ENCODE assay signal across 9 cellular contexts in genomic region chr12:51341259-51342007, GRCh38. TPM values are rescaled to one million over a fixed set of nuclear protein-coding genes. Genes with fewer than 3 reads are reported as not detected.
DNase-seq lines count a peak whose midpoint lies in the region; ATAC-seq and TF ChIP-seq lines count a peak whose summit lies in the region.
"Had no signal": no experiment of that assay in that cellular context is flagged by ENCODE, and none has a peak within 500 bp of the region (broad histone marks: within the 10 kb centered on the region; RNA-seq: fewer than 3 reads in every experiment).

No MANE protein-coding gene starts in this region.

- no peaks in the 10 kb centered on the region for H3K9me3 ChIP-seq in MG63
- H3K9me3 ChIP-seq in parathyroid adenoma (ENCODE audit: control insufficient read depth, low read length), result no peaks in the 10 kb centered on the region

- H3K4me1 ChIP-seq in parathyroid adenoma, result peaks cover 3% of the 10 kb centered on the region

- H3K27ac Mint-ChIP-seq in activated naive CD4-positive, alpha-beta T cell treated with anti-CD3 and anti-CD28 coated beads, Interleukin-2, amount 50 U/mL, for 24 hours, result peak overlapping the region; percentile 31

- ATAC-seq in GM18873 (IDR thresholded peaks at IDR 0.05; ENCODE audit: low FRiP score, unreplicated experiment), result no peak

- no peaks in the 10 kb centered on the region for H3K27me3 Mint-ChIP-seq in activated naive CD4-positive, alpha-beta T cell treated with anti-CD3 and anti-CD28 coated beads, Interleukin-2, amount 50 U/mL, for 24 hours

- no peaks in the 10 kb centered on the region for H3K27me3 ChIP-seq in MG63
- H3K27me3 ChIP-seq in parathyroid adenoma (ENCODE audit: control insufficient read depth, insufficient read depth, low read length), result no peaks in the 10 kb centered on the region

- no peaks in the 10 kb centered on the region for H3K79me2 ChIP-seq in parathyroid adenoma

- peak overlapping the region; percentile 47 for H3K4me3 Mint-ChIP-seq in activated naive CD4-positive, alpha-beta T cell treated with anti-CD3 and anti-CD28 coated beads, Interleukin-2, amount 50 U/mL, for 24 hours

- no peak overlapping the region for H3K27ac ChIP-seq in parathyroid adenoma

- peak; percentile 98 for TF ChIP-seq CTCF in parathyroid adenoma (IDR thresholded peaks at IDR 0.05)

- H2AFZ ChIP-seq in parathyroid adenoma, result peak overlapping the region; percentile 88

- peak; percentile 82 for DNase-seq in GM03348 (ENCODE audit: low spot score)
- DNase-seq in MG63, result peak; percentile 30
- peak; percentile 74 for DNase-seq in SK-N-DZ (ENCODE audit: low spot score)
- peak; percentile 69 for DNase-seq in glomerular visceral epithelial cell (ENCODE audit: extremely low spot score)
- DNase-seq in ureter (ENCODE audit: low spot score), result peak; percentile 74

- H3K4me1 Mint-ChIP-seq in activated naive CD4-positive, alpha-beta T cell treated with anti-CD3 and anti-CD28 coated beads, Interleukin-2, amount 50 U/mL, for 24 hours, result peaks cover 19% of the 10 kb centered on the region

- H3K36me3 ChIP-seq in MG63 (no peaks in the 10 kb centered on the region), parathyroid adenoma (ENCODE audit: control insufficient read depth, insufficient read depth, low read length) (no peaks in the 10 kb centered on the region)

- peak overlapping the region; percentile 86 for H3K4me2 ChIP-seq in parathyroid adenoma (ENCODE audit: low read length)

- no peak overlapping the region for H3K9ac ChIP-seq in parathyroid adenoma

- H3K36me3 Mint-ChIP-seq in activated naive CD4-positive, alpha-beta T cell treated with anti-CD3 and anti-CD28 coated beads, Interleukin-2, amount 50 U/mL, for 24 hours, result no peaks in the 10 kb centered on the region

- no peak overlapping the region for H3K4me3 ChIP-seq in MG63
- peak overlapping the region; percentile 35 for H3K4me3 ChIP-seq in parathyroid adenoma (ENCODE audit: low read depth, low read length)

- no peaks in the 10 kb centered on the region for H3K9me3 Mint-ChIP-seq in activated naive CD4-positive, alpha-beta T cell treated with anti-CD3 and anti-CD28 coated beads, Interleukin-2, amount 50 U/mL, for 24 hours

RNA-seq across cellular contexts. Expression of gene CELA1, which starts 5.0 kb away (rescaled TPM):
- not detected in 2 replicates for total RNA-seq in MG63 (2014; rRNA removed; shearing (Covaris generic); ENCODE audit: low replicate concordance)
- not detected in 2 replicates for polyA plus RNA-seq in SK-N-DZ (2014; cell fraction: cytosol; rRNA removed)
- polyA plus RNA-seq in SK-N-DZ (2014; cell fraction: nucleus; rRNA removed), result not detected in 2 replicates
- total RNA-seq in ureter, result not detected
- total RNA-seq: urinary bladder had no signal
- polyA plus RNA-seq: urinary bladder had no signal

RNA-seq across cellular contexts. Expression of gene BIN2, which starts 17.5 kb away (rescaled TPM):
- not detected in 2 replicates for total RNA-seq in MG63 (2014; rRNA removed; shearing (Covaris generic); ENCODE audit: low replicate concordance)
- not detected in 2 replicates for polyA plus RNA-seq in SK-N-DZ (2014; cell fraction: cytosol; rRNA removed)
- not detected in 2 replicates for polyA plus RNA-seq in SK-N-DZ (2014; cell fraction: nucleus; rRNA removed)
- 5.0 TPM for total RNA-seq in ureter

RNA-seq across cellular contexts. Expression of gene GALNT6, which starts 49.8 kb away (rescaled TPM):
- total RNA-seq in MG63 (2014; rRNA removed; shearing (Covaris generic); ENCODE audit: low replicate concordance), result not detected in 2 replicates
- 31.4 and 57.6 TPM in 2 replicates for polyA plus RNA-seq in SK-N-DZ (2014; cell fraction: cytosol; rRNA removed)
- polyA plus RNA-seq in SK-N-DZ (2014; cell fraction: nucleus; rRNA removed), result 12.0 and 16.9 TPM in 2 replicates
- total RNA-seq in ureter, result 9.9 TPM

Comparison
In these comparisons a context has a peak if more than half of its experiments do, and no peak if none do; other contexts are left out.
1. DNase-seq: peak in every context shown above with its lines; median percentile 82 in GM03348; 74 in SK-N-DZ; 74 in ureter; 69 in glomerular visceral epithelial cell; 30 in MG63.
2. RNA of gene GALNT6, which starts 49.8 kb away (total RNA-seq): 9.9 TPM in ureter (single experiment); not detected in MG63; every median in the first group is over 10 times any median in the second.